ENCODE assay signal across 30 cellular contexts in the genomic region with DNA sequence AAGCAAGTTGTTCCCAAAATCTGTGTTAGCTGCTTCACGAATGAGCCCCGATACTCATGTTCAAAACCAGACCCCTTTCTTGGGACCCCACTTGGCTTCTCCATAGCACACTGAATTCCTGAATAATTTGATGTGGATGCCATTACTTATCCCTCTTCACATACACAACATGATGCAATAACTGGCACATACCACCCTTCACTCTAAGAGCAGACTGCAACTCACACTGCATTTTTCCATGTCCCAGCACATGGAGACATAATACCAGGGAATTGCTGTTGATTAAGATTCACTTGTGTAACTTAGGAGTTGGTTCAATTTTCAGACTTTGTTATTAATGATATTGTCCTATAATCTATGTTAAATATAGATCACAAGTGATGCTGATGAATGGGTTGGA.
"Had no signal": no experiment of that assay in that cellular context is flagged by ENCODE, and none has a peak within 500 bp of the region (broad histone marks: within the 10 kb centered on the region; RNA-seq: fewer than 3 reads in every experiment).

No MANE protein-coding gene starts in this region.

- H3K9me3 ChIP-seq: breast epithelium, esophagus squamous epithelium, pancreas, prostate gland, stomach, thyroid gland, upper lobe of right lung had no signal

- H3K36me3 ChIP-seq: breast epithelium, esophagus squamous epithelium, pancreas, prostate gland, stomach, thyroid gland, upper lobe of right lung, WERI-Rb-1 had no signal

- DNase-seq: activated CD4-positive, alpha-beta memory T cell treated with anti-CD3 and anti-CD28 coated beads for 36 hours; activated CD4-positive, alpha-beta T cell treated with anti-CD3 and anti-CD28 coated beads, Interleukin-2, amount 10 ng/mL, durations not matched to agents 24 days and 14 days; activated CD4-positive, CD25-positive, alpha-beta regulatory T cell treated with anti-CD3 and anti-CD28 coated beads, Interleukin-2, amount 50 U/mL, for 72 hours; activated gamma-delta T cell treated with Interleukin-2 at 50 U/mL for 16 hours; activated naive CD4-positive, alpha-beta T cell treated with anti-CD3 and anti-CD28 coated beads, Interleukin-2, amount 50 U/mL, for 16 hours; activated T-cell treated with anti-CD3 and anti-CD28 coated beads, Interleukin-2, amount 50 U/mL, for 4 hours; central memory CD4-positive, alpha-beta T cell; dermis blood vessel endothelial cell; effector CD4-positive, alpha-beta T cell; esophagus squamous epithelium; head of caudate nucleus; hippocampal formation; kidney; midbrain; naive thymus-derived CD4-positive, alpha-beta T cell; nucleus accumbens; pancreas; retina; stimulated activated CD4-positive, alpha-beta T cell treated with anti-CD3 and anti-CD28 coated beads, Interleukin-15, amount 100 ng/mL, for 24 hours; stimulated activated CD4-positive, alpha-beta T cell treated with anti-CD3 and anti-CD28 coated beads, Interleukin-2, amount 100 ng/mL, for 24 hours; stimulated activated naive B cell treated with anti-CD40 and anti-IgM and Interleukin-4, amounts not matched to agents 10 μg/mL and 1 μg/mL and 100 μg/mL, for 72 hours; stomach; T-helper 9 cell; thyroid gland; upper lobe of right lung; WERI-Rb-1 had no signal

- H3K27ac ChIP-seq: breast epithelium, epithelial cell of prostate, esophagus squamous epithelium, pancreas, prostate gland, stomach, thyroid gland, upper lobe of right lung, WERI-Rb-1 had no signal

- ATAC-seq: activated T-cell treated with anti-CD3 and anti-CD28 coated beads, Interleukin-2, amount 50 U/mL, for 4 hours; activated T-helper 17 cell treated with anti-CD3 and anti-CD28 coated beads, Interleukin-2, amount 50 U/mL, for 72 hours; naive thymus-derived CD4-positive, alpha-beta T cell; pancreas; stimulated activated naive B cell treated with anti-CD40 and anti-IgM and Interleukin-4, amounts not matched to agents 10 μg/mL and 1 μg/mL and 100 μg/mL, for 72 hours; upper lobe of right lung had no signal

- H3K4me1 ChIP-seq: breast epithelium, pancreas, prostate gland, stomach, thyroid gland, upper lobe of right lung had no signal

- H3K27me3 ChIP-seq: breast epithelium, esophagus squamous epithelium, pancreas, stomach, thyroid gland, upper lobe of right lung had no signal

- H3K4me3 ChIP-seq: breast epithelium, esophagus squamous epithelium, pancreas, prostate gland, stomach, thyroid gland, upper lobe of right lung had no signal
